In the genomic region with DNA sequence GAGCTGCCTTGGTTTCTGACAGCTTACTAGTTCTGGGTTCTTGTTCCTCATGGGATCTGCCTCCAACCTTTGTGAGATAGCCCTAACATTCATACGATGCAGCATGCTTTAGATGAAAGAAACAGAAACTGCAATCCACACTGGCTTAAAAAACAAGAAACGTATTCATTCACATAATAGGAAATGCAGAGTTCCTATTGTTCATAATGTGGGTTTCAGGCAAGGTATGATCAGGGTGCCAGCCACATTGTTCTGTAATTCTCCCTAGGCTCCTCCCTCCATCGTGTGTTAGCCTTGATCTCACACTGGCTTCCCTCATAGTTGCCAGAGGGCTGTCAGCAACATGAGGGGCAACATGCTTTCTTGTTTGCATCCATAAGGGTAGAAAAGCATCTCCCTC, we compare ENCODE assay signal across 26 cellular contexts. TPM values are rescaled to one million over a fixed set of nuclear protein-coding genes. Genes with fewer than 3 reads are reported as not detected.
A peak's percentile ranks its signal among the peaks of the same experiment; 100 is the strongest.
DNase-seq lines count a peak whose midpoint lies in the region; ATAC-seq, FAIRE-seq and TF ChIP-seq lines count a peak whose summit lies in the region.
"Had no signal": no experiment of that assay in that cellular context is flagged by ENCODE, and none has a peak within 500 bp of the region (broad histone marks: within the 10 kb centered on the region; RNA-seq: fewer than 3 reads in every experiment).

No MANE protein-coding gene starts in this region.

- no peaks in the 10 kb centered on the region for H4K20me1 ChIP-seq in HepG2 (ENCODE audit: insufficient read depth, low read length)

- no peaks in the 10 kb centered on the region for H3K79me2 ChIP-seq in HepG2 (ENCODE audit: insufficient read depth, low read length)

- no TSS peak for BruUV-seq in HepG2 (replicated peaks; lab: Mats Ljungman, UMichigan)

- peak overlapping the region; percentile 26 for H3K27ac Mint-ChIP-seq in dendritic cell treated with granulocyte-macrophage colony-stimulating factor and Interleukin-4, amounts not matched to agents 40 ng/mL and 50 ng/mL, for 4 days
- no peak overlapping the region for H3K27ac Mint-ChIP-seq in WTC11
- H3K27ac Mint-ChIP-seq: CD4-positive, alpha-beta memory T cell; HFFc6 had no signal

- peaks cover 26% of the 10 kb centered on the region for H3K27me3 Mint-ChIP-seq in dendritic cell treated with granulocyte-macrophage colony-stimulating factor and Interleukin-4, amounts not matched to agents 40 ng/mL and 50 ng/mL, for 4 days
- peaks cover 22% of the 10 kb centered on the region for H3K27me3 Mint-ChIP-seq in WTC11 (ENCODE audit: low read depth)

- no peaks in the 10 kb centered on the region for H3K9me3 Mint-ChIP-seq in dendritic cell treated with granulocyte-macrophage colony-stimulating factor and Interleukin-4, amounts not matched to agents 40 ng/mL and 50 ng/mL, for 4 days
- no peaks in the 10 kb centered on the region for H3K9me3 Mint-ChIP-seq in WTC11
- H3K9me3 Mint-ChIP-seq: CD4-positive, alpha-beta memory T cell; HFFc6 had no signal

- in situ Hi-C loops in HepG2 (cut with HindIII; ENCODE audit: extremely low pct_ligation_motif_present, low pct_unique_long_range_greater_than_20kb): no loop called here

- TF ChIP-seq CTCF in heart left ventricle (IDR thresholded peaks at IDR 0.05) (no peak), HepG2 (CRISPR knock-in tag; IDR thresholded peaks at IDR 0.05) (no peak), right lobe of liver (IDR thresholded peaks at IDR 0.05) (no peak), thoracic aorta (IDR thresholded peaks at IDR 0.05) (no peak), WTC11 (IDR thresholded peaks at IDR 0.05) (no peak)

- FAIRE-seq in HepG2 (lab: Jason Lieb, UNC): no peak
- FAIRE-seq: GM12892, GM18507, H54 had no signal

- TF ChIP-seq POLR2A in heart left ventricle (IDR thresholded peaks at IDR 0.05) (no peak), HepG2 (IDR thresholded peaks at IDR 0.05; ENCODE audit: insufficient read depth in 1 of 2, low read depth in 2 of 2, low read length in 2 of 2) (no peak), right lobe of liver (IDR thresholded peaks at IDR 0.05) (no peak)

- no peak overlapping the region for H3K4me3 Mint-ChIP-seq in dendritic cell treated with granulocyte-macrophage colony-stimulating factor and Interleukin-4, amounts not matched to agents 40 ng/mL and 50 ng/mL, for 4 days
- no peak overlapping the region for H3K4me3 Mint-ChIP-seq in WTC11
- H3K4me3 Mint-ChIP-seq: HFFc6 had no signal

- no peak overlapping the region for H3K9ac ChIP-seq in HepG2 (ENCODE audit: insufficient read depth, low read depth, low read length)
- H3K9ac ChIP-seq: GM23248 had no signal

- H3K4me3 ChIP-seq in heart left ventricle (no peak overlapping the region), HepG2 (replicated peaks in 1 of 3; ENCODE audit: insufficient read depth in 1 of 3, low read depth in 2 of 3, low read length in 3 of 3) (no peak overlapping the region), right lobe of liver (no peak overlapping the region), thoracic aorta (no peak overlapping the region)

- H3K4me1 Mint-ChIP-seq in dendritic cell treated with granulocyte-macrophage colony-stimulating factor and Interleukin-4, amounts not matched to agents 40 ng/mL and 50 ng/mL, for 4 days (ENCODE audit: low read depth): peaks cover 25% of the 10 kb centered on the region
- H3K4me1 Mint-ChIP-seq in WTC11: peaks cover 18% of the 10 kb centered on the region

- H3K9me3 ChIP-seq in heart left ventricle (no peaks in the 10 kb centered on the region), HepG2 (ENCODE audit: low read length) (no peaks in the 10 kb centered on the region), right lobe of liver (no peaks in the 10 kb centered on the region), thoracic aorta (no peaks in the 10 kb centered on the region)
- H3K9me3 ChIP-seq: BE2C had no signal

- H3K27ac ChIP-seq in heart left ventricle: peak overlapping the region in 11 of 12 donors; percentile 17 to 78 (median 61)
- H3K27ac ChIP-seq in HepG2 (ENCODE audit: extremely low read length, insufficient read depth, low read length): no peak overlapping the region
- no peak overlapping the region for H3K27ac ChIP-seq in right lobe of liver
- H3K27ac ChIP-seq in thoracic aorta: peak overlapping the region; percentile 26 to 56
- H3K27ac ChIP-seq: GM23248, HL-60 had no signal

- H3K36me3 ChIP-seq in heart left ventricle: no peaks in the 10 kb centered on the region
- no peaks in the 10 kb centered on the region for H3K36me3 ChIP-seq in HepG2 (replicated peaks in 1 of 2; ENCODE audit: control insufficient read depth in 1 of 2, insufficient read depth in 2 of 2, low read length in 2 of 2)
- no peaks in the 10 kb centered on the region for H3K36me3 ChIP-seq in right lobe of liver
- no peaks in the 10 kb centered on the region for H3K36me3 ChIP-seq in thoracic aorta
- H3K36me3 ChIP-seq: BE2C had no signal

- WGBS in heart left ventricle, 4 donors: 40 to 47% (median 45%) methylated on average over 3 of the region's 3 CpGs
- 7% methylated on average over 3 of the region's 3 CpGs for WGBS in HepG2 (ENCODE audit: low lambda C conversion rate)
- WGBS in right lobe of liver (ENCODE audit: insufficient coverage, low coverage, low lambda C conversion rate, missing lambda C conversion rate): 30% methylated on average over 3 of the region's 3 CpGs

- no peak overlapping the region for H3K4me2 ChIP-seq in HepG2 (ENCODE audit: low read depth, low read length)

- peaks cover 0 to 14% (median 0%) of the 10 kb centered on the region in 9 donors for H3K27me3 ChIP-seq in heart left ventricle
- H3K27me3 ChIP-seq in HepG2 (ENCODE audit: control insufficient read depth in 1 of 2, insufficient read depth in 2 of 2, low read length in 2 of 2): peaks cover 7 to 38% of the 10 kb centered on the region in 2 experiments; a peak in 4 of 5 replicates
- H3K27me3 ChIP-seq in right lobe of liver: no peaks in the 10 kb centered on the region
- H3K27me3 ChIP-seq in thoracic aorta (replicated peaks; ENCODE audit: insufficient read depth): no peaks in the 10 kb centered on the region

- H3K4me1 ChIP-seq in heart left ventricle (peaks cover 0 to 18% (median 2%) of the 10 kb centered on the region in 12 donors), HepG2 (ENCODE audit: insufficient read depth, low read length) (peaks cover 12% of the 10 kb centered on the region), right lobe of liver (no peaks in the 10 kb centered on the region), thoracic aorta (ENCODE audit: control insufficient read depth in 1 of 2, low read depth in 2 of 2) (peaks cover 15 to 20% of the 10 kb centered on the region in 2 donors)
- H3K4me1 ChIP-seq: BE2C had no signal

- ATAC-seq in heart left ventricle (no peak), left ventricle myocardium superior (no peak), HepG2 (no peak), right lobe of liver (no peak), thoracic aorta (ENCODE audit: insufficient number of reproducible peaks, low FRiP score, low read depth) (no peak), WTC11 (no peak)
- ATAC-seq: HCT116 had no signal

- H3K36me3 Mint-ChIP-seq in dendritic cell treated with granulocyte-macrophage colony-stimulating factor and Interleukin-4, amounts not matched to agents 40 ng/mL and 50 ng/mL, for 4 days (ENCODE audit: low read depth): no peaks in the 10 kb centered on the region
- no peaks in the 10 kb centered on the region for H3K36me3 Mint-ChIP-seq in WTC11
- H3K36me3 Mint-ChIP-seq: CD14-positive monocyte; CD4-positive, alpha-beta memory T cell had no signal

- no peak overlapping the region for H2AFZ ChIP-seq in HepG2 (ENCODE audit: low read length)
- H2AFZ ChIP-seq: GM23248 had no signal

- intact Hi-C loops in heart left ventricle (cut with DNase I): no loop called here
- intact Hi-C loops in left ventricle myocardium superior (cut with micrococcal nuclease): no loop called here
- intact Hi-C loops in HepG2 (cut with micrococcal nuclease; ENCODE audit: unreplicated experiment): no loop called here
- intact Hi-C loops in right lobe of liver (cut with DNase I): no loop called here
- intact Hi-C loops in dendritic cell treated with granulocyte-macrophage colony-stimulating factor and Interleukin-4, amounts not matched to agents 40 ng/mL and 50 ng/mL, for 4 days (cut with micrococcal nuclease): no loop called here

- TF ChIP-seq EP300 in HepG2 (IDR thresholded peaks at IDR 0.05; ENCODE audit: low read depth in 2 of 2, low read length in 2 of 2) (no peak), HepG2 (CRISPR knock-in tag; IDR thresholded peaks at IDR 0.05; ENCODE audit: borderline replicate concordance) (no peak)

- no peak for TF ChIP-seq RAD21 in HepG2 (CRISPR knock-in tag; IDR thresholded peaks at IDR 0.05)

- POLR2A ChIA-PET in HepG2 (lab: Yijun Ruan, JAX): no interaction called here
- POLR2A ChIA-PET in WTC11 (lab: Charles Lee): no interaction called here

- no peak for DNase-seq in heart left ventricle
- DNase-seq in left ventricle myocardium superior: no peak
- DNase-seq in HepG2 (ENCODE audit: low spot score): no peak
- no peak for DNase-seq in right lobe of liver
- DNase-seq in thoracic aorta (ENCODE audit: low spot score): no peak
- no peak for DNase-seq in T1000 (lab: John Stamatoyannopoulos, UW)
- no peak for DNase-seq in WTC11 (ENCODE audit: low spot score)
- DNase-seq: ACHN; CD4-positive, alpha-beta memory T cell; DMS153; DMS79; GDM1; HFFc6; IMR-90 had no signal

- CTCF ChIA-PET in HepG2 (lab: Yijun Ruan, JAX; ENCODE audit: low intra/inter-chr PET ratio, low total read pairs) (no interaction called here), WTC11 (lab: Charles Lee) (interaction anchor here (1.1 kb wide), 1 partner anchor 44 kb away, joined by 3 read pairs; no protein-coding TSS in a partner anchor)

RNA-seq across cellular contexts. Expression of a gene that starts 2.7 kb away (rescaled TPM):
- total RNA-seq in heart left ventricle: not detected
- polyA plus RNA-seq in heart left ventricle: not detected
- not detected for total RNA-seq in left ventricle myocardium superior
- not detected in 2 replicates for total RNA-seq in HepG2 (2016; rRNA removed; fragmentation: Illumina TruSeq; extraction: Trizol)
- total RNA-seq in HepG2 (2016; cell fraction: cytosol; rRNA removed; fragmentation: Illumina TruSeq; extraction: Trizol; ENCODE audit: low read depth): not detected in 2 replicates
- not detected in 2 replicates for total RNA-seq in HepG2 (2016; cell fraction: insoluble cytoplasmic fraction; rRNA removed; fragmentation: Illumina TruSeq; extraction: Trizol)
- total RNA-seq in HepG2 (2016; cell fraction: membrane; rRNA removed; fragmentation: Illumina TruSeq; extraction: Trizol): not detected in 2 replicates
- not detected in 2 replicates for total RNA-seq in HepG2 (2016; cell fraction: nucleus; rRNA removed; fragmentation: Illumina TruSeq; extraction: Trizol)
- not detected in 2 replicates for polyA plus RNA-seq in HepG2 (2011; rRNA removed)
- polyA plus RNA-seq in HepG2 (2011; cell fraction: cytosol; rRNA removed): not detected in 2 replicates
- not detected in 2 replicates for polyA plus RNA-seq in HepG2 (2011; cell fraction: nucleus; rRNA removed)
- not detected in 2 replicates for polyA plus RNA-seq in HepG2 (2012)
- not detected in 2 replicates for polyA plus RNA-seq in HepG2 (2016; cell fraction: cytosol; fragmentation: Illumina TruSeq; extraction: Trizol; ENCODE audit: low read depth)
- not detected in 2 replicates for polyA plus RNA-seq in HepG2 (2016; cell fraction: insoluble cytoplasmic fraction; fragmentation: Illumina TruSeq; extraction: Trizol; ENCODE audit: low read depth)
- not detected in 2 replicates for polyA plus RNA-seq in HepG2 (2016; cell fraction: membrane; fragmentation: Illumina TruSeq; extraction: Trizol; ENCODE audit: low read depth)
- polyA plus RNA-seq in HepG2 (2016; cell fraction: nucleus; fragmentation: Illumina TruSeq; extraction: Trizol; ENCODE audit: insufficient read depth, low read depth): not detected in 2 replicates
- 0.16 TPM in 1 of 2 replicates, not detected in the other for polyA minus RNA-seq in HepG2 (2011; rRNA and poly(A)+ RNA removed; ENCODE audit: low replicate concordance)
- not detected in 2 replicates for polyA minus RNA-seq in HepG2 (2011; cell fraction: cytosol; rRNA and poly(A)+ RNA removed)
- not detected in 2 replicates for polyA minus RNA-seq in HepG2 (2011; cell fraction: nucleus; rRNA and poly(A)+ RNA removed)
- total RNA-seq in right lobe of liver: not detected
- not detected for total RNA-seq in thoracic aorta
- total RNA-seq in WTC11 (2021): 0.44 to 1.3 TPM (median 0.98 TPM) in 3 replicates
- total RNA-seq: A172; CD4-positive, alpha-beta memory T cell; Daoy; GM23248; HFFc6; HT1080; IMR-90 had no signal
- polyA plus RNA-seq: CD4-positive, alpha-beta memory T cell; GM23248; IMR-90 had no signal

Comparison
In these comparisons a context has a peak if more than half of its experiments do, and no peak if none do; other contexts are left out.
1. H3K27ac ChIP-seq: peak in heart left ventricle (11 of 12) and thoracic aorta (2 of 2); none in HepG2 (single experiment) and right lobe of liver (0 of 3).